In genomic region chr6:121932071-121933009, GRCh38 we compare ENCODE assay signal across 9 cellular contexts.
DNase-seq lines count a peak whose midpoint lies in the region; ATAC-seq, FAIRE-seq and TF ChIP-seq lines count a peak whose summit lies in the region.
"Had no signal": no experiment of that assay in that cellular context is flagged by ENCODE, and none has a peak within 500 bp of the region (broad histone marks: within the 10 kb centered on the region; RNA-seq: fewer than 3 reads in every experiment).

No MANE protein-coding gene starts in this region.

- peak overlapping the region; percentile 84 for H3K27ac Mint-ChIP-seq in mesothelial cell of epicardium
- no peak overlapping the region for H3K27ac Mint-ChIP-seq in T-helper 2 cell treated with Interferon-gamma antibody and Interleukin-4, amounts not matched to agents 5 μg/mL and 100 μg/mL, for 36 hours

- TF ChIP-seq CTCF in mesothelial cell of epicardium (IDR thresholded peaks at IDR 0.05; ENCODE audit: unreplicated experiment): no peak
- TF ChIP-seq CTCF in GM10266 (IDR thresholded peaks at IDR 0.05; ENCODE audit: control insufficient read depth, insufficient read depth, low read depth, missing control alignments): no peak

- ATAC-seq in left colon: no peak

- no peaks in the 10 kb centered on the region for H3K36me3 Mint-ChIP-seq in mesothelial cell of epicardium
- no peaks in the 10 kb centered on the region for H3K36me3 Mint-ChIP-seq in T-helper 2 cell treated with Interferon-gamma antibody and Interleukin-4, amounts not matched to agents 5 μg/mL and 100 μg/mL, for 36 hours (ENCODE audit: low read depth)

- peak overlapping the region; percentile 13 for H3K4me3 Mint-ChIP-seq in mesothelial cell of epicardium
- no peak overlapping the region for H3K4me3 Mint-ChIP-seq in T-helper 2 cell treated with Interferon-gamma antibody and Interleukin-4, amounts not matched to agents 5 μg/mL and 100 μg/mL, for 36 hours

- H3K9me3 Mint-ChIP-seq in mesothelial cell of epicardium: peaks cover 9% of the 10 kb centered on the region
- no peaks in the 10 kb centered on the region for H3K9me3 Mint-ChIP-seq in T-helper 2 cell treated with Interferon-gamma antibody and Interleukin-4, amounts not matched to agents 5 μg/mL and 100 μg/mL, for 36 hours

- intact Hi-C loops in left colon (cut with DNase I, micrococcal nuclease): no loop called here

- FAIRE-seq in endometrium (lab: Jason Lieb, UNC): peak; percentile 97

- no peaks in the 10 kb centered on the region for H3K27me3 Mint-ChIP-seq in mesothelial cell of epicardium (ENCODE audit: low read depth)
- no peaks in the 10 kb centered on the region for H3K27me3 Mint-ChIP-seq in T-helper 2 cell treated with Interferon-gamma antibody and Interleukin-4, amounts not matched to agents 5 μg/mL and 100 μg/mL, for 36 hours (ENCODE audit: low read depth)

- DNase-seq in Ammon's horn (ENCODE audit: low spot score): peak; percentile 22
- peak; percentile 90 for DNase-seq in M059J (ENCODE audit: low read depth)
- no peak for DNase-seq in mesothelial cell of epicardium (ENCODE audit: low spot score in 2 of 2, unreplicated experiment in 2 of 2)
- DNase-seq in left colon: no peak
- no peak for DNase-seq in NOMO-1 (lab: John Stamatoyannopoulos, UW; ENCODE audit: unreplicated experiment in 2 of 2)
- no peak for DNase-seq in T-helper 2 cell treated with Interferon-gamma antibody and Interleukin-4, amounts not matched to agents 5 μg/mL and 100 μg/mL, for 36 hours (ENCODE audit: low spot score)
- no peak for DNase-seq in GM10266 (ENCODE audit: extremely low spot score)
- DNase-seq: occipital lobe had no signal

- peaks cover 16% of the 10 kb centered on the region for H3K4me1 Mint-ChIP-seq in mesothelial cell of epicardium
- H3K4me1 Mint-ChIP-seq in T-helper 2 cell treated with Interferon-gamma antibody and Interleukin-4, amounts not matched to agents 5 μg/mL and 100 μg/mL, for 36 hours (ENCODE audit: low read depth): no peaks in the 10 kb centered on the region

Comparison
In these comparisons a context has a peak if more than half of its experiments do, and no peak if none do; other contexts are left out.
1. DNase-seq: peak in Ammon's horn (single experiment) and M059J (single experiment); none in mesothelial cell of epicardium (0 of 2), left colon (0 of 2), NOMO-1 (0 of 2), T-helper 2 cell treated with Interferon-gamma antibody and Interleukin-4, amounts not matched to agents 5 μg/mL and 100 μg/mL, for 36 hours (single experiment) and GM10266 (single experiment).